In genomic region chr14:49766839-49767238, GRCh38 we compare ENCODE assay signal across 8 cellular contexts. TPM values are rescaled to one million over a fixed set of nuclear protein-coding genes. Genes with fewer than 3 reads are reported as not detected.
A peak's percentile ranks its signal among the peaks of the same experiment; 100 is the strongest.
DNase-seq lines count a peak whose midpoint lies in the region; ATAC-seq and TF ChIP-seq lines count a peak whose summit lies in the region.

No MANE protein-coding gene starts in this region.

- peaks cover 36% of the 10 kb centered on the region for H3K4me1 ChIP-seq in OCI-LY1 (ENCODE audit: insufficient read depth, low read length, severe bottlenecking)

- H3K4me2 ChIP-seq in OCI-LY1 (ENCODE audit: low read length) = peak overlapping the region; percentile 96

- no peak for TF ChIP-seq CTCF in OCI-LY1 (IDR thresholded peaks at IDR 0.05; ENCODE audit: low read length)
- TF ChIP-seq CTCF in neural crest cell (conservative IDR thresholded peaks at IDR 0.05) = no peak

- peaks cover 36% of the 10 kb centered on the region for H3K36me3 Mint-ChIP-seq in effector memory CD8-positive, alpha-beta T cell (ENCODE audit: insufficient read depth)
- H3K36me3 Mint-ChIP-seq in neural crest cell (ENCODE audit: low read depth) = no peaks in the 10 kb centered on the region

- no peaks in the 10 kb centered on the region for H3F3A ChIP-seq in OCI-LY1 (ENCODE audit: insufficient read depth, low read length)

- H3K36me3 ChIP-seq in OCI-LY1 (ENCODE audit: insufficient read depth, low read length) = peaks cover 4% of the 10 kb centered on the region; the same call in 1 of the 2 replicates

- H3K9ac ChIP-seq in OCI-LY1 (ENCODE audit: low read length) = peak overlapping the region; percentile 98

- no peaks in the 10 kb centered on the region for H3K9me3 Mint-ChIP-seq in effector memory CD8-positive, alpha-beta T cell
- H3K9me3 Mint-ChIP-seq in neural crest cell = no peaks in the 10 kb centered on the region

- ATAC-seq in effector memory CD8-positive, alpha-beta T cell (replicated peaks) = no peak
- ATAC-seq in HG03565 (IDR thresholded peaks at IDR 0.05; ENCODE audit: unreplicated experiment) (no peak), GM18858 (IDR thresholded peaks at IDR 0.05; ENCODE audit: unreplicated experiment) (no peak), HG02763 (IDR thresholded peaks at IDR 0.05; ENCODE audit: unreplicated experiment) (no peak)

- H3K9me3 ChIP-seq in OCI-LY1 (ENCODE audit: low read length) = no peaks in the 10 kb centered on the region

- H3K27ac ChIP-seq in OCI-LY1 (ENCODE audit: low read depth, low read length, poor library complexity, severe bottlenecking) = peak overlapping the region; percentile 87

- peak overlapping the region; percentile 18; the same call in 1 of the 2 replicates for H2AFZ ChIP-seq in OCI-LY1 (ENCODE audit: low read length)

- H3K27me3 ChIP-seq in OCI-LY1 (ENCODE audit: insufficient read depth, low read length) = no peaks in the 10 kb centered on the region

- DNase-seq in ELF-1 (ENCODE audit: low read depth, low spot score) = peak; percentile 35
- no peak for DNase-seq in effector memory CD8-positive, alpha-beta T cell
- no peak for DNase-seq in neural crest cell (ENCODE audit: low read depth, low spot score)
- DNase-seq in H4 (ENCODE audit: low spot score) = no peak

- peak overlapping the region; percentile 98 to 99 for H3K27ac Mint-ChIP-seq in effector memory CD8-positive, alpha-beta T cell
- peak overlapping the region; percentile 98 for H3K27ac Mint-ChIP-seq in neural crest cell (ENCODE audit: unreplicated experiment)

- peaks cover 14 to 29% of the 10 kb centered on the region in 2 donors for H3K4me1 Mint-ChIP-seq in effector memory CD8-positive, alpha-beta T cell (ENCODE audit: low read depth in 2 of 2)
- peaks cover 37% of the 10 kb centered on the region for H3K4me1 Mint-ChIP-seq in neural crest cell

- no peaks in the 10 kb centered on the region for H3K9me2 ChIP-seq in OCI-LY1 (ENCODE audit: low read depth, low read length)

- H3K79me2 ChIP-seq in OCI-LY1 (ENCODE audit: insufficient read depth, low read length) = peaks cover 16% of the 10 kb centered on the region; the same call in 1 of the 2 replicates

- H3K4me3 ChIP-seq in OCI-LY1 (ENCODE audit: low read depth, low read length, poor library complexity, severe bottlenecking) = peak overlapping the region; percentile 92

- H3K27me3 Mint-ChIP-seq in effector memory CD8-positive, alpha-beta T cell = no peaks in the 10 kb centered on the region
- H3K27me3 Mint-ChIP-seq in neural crest cell (ENCODE audit: low read depth) = no peaks in the 10 kb centered on the region

- H3K4me3 Mint-ChIP-seq in effector memory CD8-positive, alpha-beta T cell = peak overlapping the region; percentile 94 to 95
- H3K4me3 Mint-ChIP-seq in neural crest cell = peak overlapping the region; percentile 93

- H4K20me1 ChIP-seq in OCI-LY1 (ENCODE audit: insufficient read depth, low read length) = no peaks in the 10 kb centered on the region

RNA-seq across cellular contexts. Expression of gene KLHDC2, which starts 1.1 kb away (rescaled TPM):
- 36.1 and 36.4 TPM in 2 replicates for total RNA-seq in neural crest cell
- 41.2 and 42.4 TPM in 2 replicates for total RNA-seq in H4 (2014; rRNA removed; shearing (Covaris generic))
